Comparison of ENCODE assay signal across 10 cellular contexts in genomic region chr14:102220031-102220430, GRCh38.
DNase-seq lines count a peak whose midpoint lies in the region; ATAC-seq and TF ChIP-seq lines count a peak whose summit lies in the region.
"Had no signal": no experiment of that assay in that cellular context is flagged by ENCODE, and none has a peak within 500 bp of the region (broad histone marks: within the 10 kb centered on the region; RNA-seq: fewer than 3 reads in every experiment).

No MANE protein-coding gene starts in this region.

- no peak overlapping the region for H3K27ac ChIP-seq in esophagus muscularis mucosa (replicated peaks in 1 of 4)

- peaks cover 12 to 31% (median 20%) of the 10 kb centered on the region in 4 donors for H3K4me1 ChIP-seq in esophagus muscularis mucosa

- WGBS in esophagus muscularis mucosa, result 92% methylated on average over 12 of the region's 12 CpGs

- H3K27me3 Mint-ChIP-seq in stimulated activated naive CD8-positive, alpha-beta T cell treated with anti-CD3 and anti-CD28 coated beads, Interleukin-15, Interleukin-2, amounts not matched to agents 100 ng/mL and 50 ng/mL, for 24 hours, result no peaks in the 10 kb centered on the region

- peak; percentile 58 to 93 for ATAC-seq in activated naive CD4-positive, alpha-beta T cell treated with anti-CD3 and anti-CD28 coated beads, Interleukin-2, amount 50 U/mL, for 72 hours
- ATAC-seq in GM21825 (IDR thresholded peaks at IDR 0.05; ENCODE audit: unreplicated experiment), result peak; percentile 91
- peak; percentile 72 for ATAC-seq in HG03469 (IDR thresholded peaks at IDR 0.05; ENCODE audit: unreplicated experiment)
- ATAC-seq: left cardiac atrium had no signal

- H3K27me3 ChIP-seq in esophagus muscularis mucosa, result no peaks in the 10 kb centered on the region

- no peak for TF ChIP-seq CTCF in esophagus muscularis mucosa (IDR thresholded peaks at IDR 0.05)

- H3K27ac Mint-ChIP-seq in activated naive CD4-positive, alpha-beta T cell treated with anti-CD3 and anti-CD28 coated beads, Interleukin-2, amount 50 U/mL, for 72 hours, result peak overlapping the region in 1 of 2 donors; percentile 79
- H3K27ac Mint-ChIP-seq in stimulated activated naive CD8-positive, alpha-beta T cell treated with anti-CD3 and anti-CD28 coated beads, Interleukin-15, Interleukin-2, amounts not matched to agents 100 ng/mL and 50 ng/mL, for 24 hours, result peak overlapping the region; percentile 3

- H3K36me3 ChIP-seq in esophagus muscularis mucosa, result peaks cover 7 to 58% (median 18%) of the 10 kb centered on the region in 4 donors

- no peak for TF ChIP-seq POLR2A in esophagus muscularis mucosa (IDR thresholded peaks at IDR 0.05; ENCODE audit: low read depth)

- DNase-seq in activated naive CD4-positive, alpha-beta T cell treated with anti-CD3 and anti-CD28 coated beads, Interleukin-2, amount 50 U/mL, for 72 hours (ENCODE audit: low spot score in 2 of 2), result peak in 1 of 2 donors; percentile 60
- DNase-seq in activated naive CD4-positive, alpha-beta T cell treated with Interleukin-2 at 50 U/mL for 16 hours, result no peak
- DNase-seq in DMS153 treated with DMSO at 0.1 percent for 48 hours (lab: John Stamatoyannopoulos, UW; ENCODE audit: unreplicated experiment), result no peak
- DNase-seq in dedifferentiated amniotic fluid mesenchymal stem cell (ENCODE audit: extremely low spot score), result no peak
- no peak for DNase-seq in esophagus muscularis mucosa (ENCODE audit: extremely low spot score)
- DNase-seq: left cardiac atrium, small intestine had no signal

- no peaks in the 10 kb centered on the region for H3K36me3 Mint-ChIP-seq in activated naive CD4-positive, alpha-beta T cell treated with anti-CD3 and anti-CD28 coated beads, Interleukin-2, amount 50 U/mL, for 72 hours
- no peaks in the 10 kb centered on the region for H3K36me3 Mint-ChIP-seq in stimulated activated naive CD8-positive, alpha-beta T cell treated with anti-CD3 and anti-CD28 coated beads, Interleukin-15, Interleukin-2, amounts not matched to agents 100 ng/mL and 50 ng/mL, for 24 hours (ENCODE audit: low read depth)

- H3K9me3 Mint-ChIP-seq in activated naive CD4-positive, alpha-beta T cell treated with anti-CD3 and anti-CD28 coated beads, Interleukin-2, amount 50 U/mL, for 72 hours, result no peaks in the 10 kb centered on the region
- H3K9me3 Mint-ChIP-seq in stimulated activated naive CD8-positive, alpha-beta T cell treated with anti-CD3 and anti-CD28 coated beads, Interleukin-15, Interleukin-2, amounts not matched to agents 100 ng/mL and 50 ng/mL, for 24 hours, result no peaks in the 10 kb centered on the region

- no peak for TF ChIP-seq EP300 in esophagus muscularis mucosa (IDR thresholded peaks at IDR 0.05)

- H3K4me3 ChIP-seq in esophagus muscularis mucosa, result no peak overlapping the region

- H3K4me3 Mint-ChIP-seq in stimulated activated naive CD8-positive, alpha-beta T cell treated with anti-CD3 and anti-CD28 coated beads, Interleukin-15, Interleukin-2, amounts not matched to agents 100 ng/mL and 50 ng/mL, for 24 hours, result no peak overlapping the region

- intact Hi-C loops in esophagus muscularis mucosa (cut with DNase I), result no loop called here

- peaks cover 19% of the 10 kb centered on the region for H3K4me1 Mint-ChIP-seq in stimulated activated naive CD8-positive, alpha-beta T cell treated with anti-CD3 and anti-CD28 coated beads, Interleukin-15, Interleukin-2, amounts not matched to agents 100 ng/mL and 50 ng/mL, for 24 hours (ENCODE audit: low read depth)

- no peaks in the 10 kb centered on the region for H3K9me3 ChIP-seq in esophagus muscularis mucosa
